27 cellular contexts compared by ENCODE assay signal in the genomic region with DNA sequence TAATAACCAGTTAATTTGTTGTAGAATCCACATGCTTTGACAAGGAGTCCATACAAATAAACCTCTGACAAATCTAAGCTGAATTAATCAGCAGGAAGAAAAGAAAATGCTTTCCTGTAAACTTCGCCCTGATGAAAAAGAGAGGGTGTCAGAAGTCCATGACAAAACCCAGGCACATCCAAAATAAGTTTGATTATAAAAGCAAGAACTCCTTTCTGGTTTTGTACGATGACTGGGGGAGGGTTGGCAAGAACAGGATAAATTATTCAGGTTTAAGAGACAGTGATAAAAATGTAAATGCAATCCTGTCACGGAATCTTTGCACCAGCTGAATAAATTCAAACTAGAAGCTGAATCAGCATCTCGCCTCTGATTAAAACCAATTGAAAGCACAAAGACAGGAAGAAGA.
DNase-seq lines count a peak whose midpoint lies in the region; ATAC-seq and TF ChIP-seq lines count a peak whose summit lies in the region.
"Had no signal": no experiment of that assay in that cellular context is flagged by ENCODE, and none has a peak within 500 bp of the region (broad histone marks: within the 10 kb centered on the region; RNA-seq: fewer than 3 reads in every experiment).

No MANE protein-coding gene starts in this region.

- no peak for TF ChIP-seq POLR2A in heart left ventricle (IDR thresholded peaks at IDR 0.05)
- no peak for TF ChIP-seq POLR2A in esophagus muscularis mucosa (IDR thresholded peaks at IDR 0.05; ENCODE audit: low read depth)
- no peak for TF ChIP-seq POLR2A in vagina (IDR thresholded peaks at IDR 0.05)

- peak; percentile 10 for TF ChIP-seq RAD21 in neural cell (conservative IDR thresholded peaks at IDR 0.05)

- H3K4me3 ChIP-seq in heart left ventricle = no peak overlapping the region
- no peak overlapping the region for H3K4me3 ChIP-seq in esophagus muscularis mucosa
- peak overlapping the region; percentile 8 for H3K4me3 ChIP-seq in neural cell (ENCODE audit: low read length)
- H3K4me3 ChIP-seq in vagina = no peak overlapping the region
- H3K4me3 ChIP-seq: ascending aorta, GM23248, psoas muscle, smooth muscle cell, thyroid gland had no signal

- H4K20me1 ChIP-seq in neural cell (ENCODE audit: insufficient read depth) = no peaks in the 10 kb centered on the region
- H4K20me1 ChIP-seq in H9 (ENCODE audit: control insufficient read depth, insufficient read depth, insufficient read length) = no peaks in the 10 kb centered on the region

- H4K5ac ChIP-seq in H9 (ENCODE audit: insufficient read length, low read depth, low read length) = no peak overlapping the region

- H3F3A ChIP-seq in neural cell (ENCODE audit: insufficient read depth, low read length, poor library complexity, severe bottlenecking) = peaks cover 3% of the 10 kb centered on the region

- no peak for TF ChIP-seq CTCF in heart left ventricle (IDR thresholded peaks at IDR 0.05)
- no peak for TF ChIP-seq CTCF in esophagus muscularis mucosa (IDR thresholded peaks at IDR 0.05)
- no peak for TF ChIP-seq CTCF in neural cell (IDR thresholded peaks at IDR 0.05; ENCODE audit: poor library complexity, severe bottlenecking)
- no peak for TF ChIP-seq CTCF in vagina (IDR thresholded peaks at IDR 0.05)
- no peak for TF ChIP-seq CTCF in H9 (conservative IDR thresholded peaks at IDR 0.05)

- no peak overlapping the region for H3K18ac ChIP-seq in H9 (ENCODE audit: insufficient read length, low read depth, low read length)

- 46 to 63% (median 55%) methylated on average over 4 of the region's 4 CpGs for WGBS in heart left ventricle, 4 donors
- 36% methylated on average over 4 of the region's 4 CpGs for WGBS in esophagus muscularis mucosa
- no CpG with 5 or more reads among the region's 4 CpGs for WGBS in H9 (ENCODE audit: extremely low coverage, insufficient read length, low lambda C conversion rate)

- no peaks in the 10 kb centered on the region for H3K79me1 ChIP-seq in H9 (ENCODE audit: insufficient read depth, low read depth, low read length, poor library complexity, severe bottlenecking)

- H2AFZ ChIP-seq in neural cell (ENCODE audit: low read depth, low read length) = no peak overlapping the region
- H2AFZ ChIP-seq in H9 (ENCODE audit: low read length) = no peak overlapping the region
- H2AFZ ChIP-seq: GM23248 had no signal

- H3K4me1 Mint-ChIP-seq in H9 = peaks cover 28 to 37% of the 10 kb centered on the region in 2 experiments
- H3K4me1 Mint-ChIP-seq: activated CD4-positive, alpha-beta T cell treated with anti-CD3 and anti-CD28 coated beads for 36 hours; activated naive CD4-positive, alpha-beta T cell treated with anti-CD3 and anti-CD28 coated beads, Interleukin-2, amount 50 U/mL, for 24 hours had no signal

- H3K23ac ChIP-seq in H9 (ENCODE audit: insufficient read length, low read depth, low read length) = no peak overlapping the region

- H4K8ac ChIP-seq in H9 (replicated peaks; ENCODE audit: insufficient read length, low read depth, low read length) = no peak overlapping the region

- H3K4ac ChIP-seq in H9 (ENCODE audit: low read depth, low read length) = no peak overlapping the region

- no peak overlapping the region for H2BK20ac ChIP-seq in H9 (ENCODE audit: low read depth, low read length, poor library complexity, severe bottlenecking)

- H3K27ac ChIP-seq in heart left ventricle (peak overlapping the region in 7 of 12 donors; percentile 7 to 78 (median 26)), esophagus muscularis mucosa (replicated peaks in 1 of 4) (peak overlapping the region; percentile 80 to 82 (median 82)), neural cell (ENCODE audit: low read length) (peak overlapping the region; percentile 72), vagina (peak overlapping the region; percentile 33), H9 (ENCODE audit: insufficient read length, low read depth, low read length) (no peak overlapping the region)
- H3K27ac ChIP-seq: ascending aorta, GM23248, psoas muscle had no signal

- DNase-seq in heart left ventricle (no peak), Right ventricle myocardium superior (no peak), esophagus muscularis mucosa (ENCODE audit: extremely low spot score) (no peak), vagina (ENCODE audit: extremely low spot score in 2 of 2) (no peak), H9 (no peak), pons (ENCODE audit: low spot score) (no peak), NCI-H128 (lab: John Stamatoyannopoulos, UW; ENCODE audit: unreplicated experiment) (no peak)
- DNase-seq: 8988T; activated CD4-positive, alpha-beta T cell treated with anti-CD3 and anti-CD28 coated beads for 36 hours; BE2C; cerebellar nuclear complex; COR-L47; GM23248; left cardiac atrium; NCI-H1092; NCI-H2081; nephron progenitor cell; psoas muscle; SHP77 treated with DMSO at 0.1 percent for 48 hours; stimulated activated CD4-positive, alpha-beta T cell treated with anti-CD3 and anti-CD28 coated beads, Interleukin-4, amount 100 ng/mL, for 1 hour; stimulated activated naive CD4-positive, alpha-beta T cell treated with Interleukin-2 at 50 U/mL for 16 hours; T-helper 1 cell; thyroid gland had no signal

- H3K27me3 Mint-ChIP-seq in H9 (ENCODE audit: low read depth) = no peaks in the 10 kb centered on the region; the same call in 1 of the 2 replicates

- TF ChIP-seq EP300 in esophagus muscularis mucosa (IDR thresholded peaks at IDR 0.05) (peak; percentile 28), neural cell (conservative IDR thresholded peaks at IDR 0.05; ENCODE audit: poor library complexity, severe bottlenecking) (no peak)

- H2BK120ac ChIP-seq in H9 (ENCODE audit: low read depth, low read length, poor library complexity, severe bottlenecking) = no peak overlapping the region

- H3K9ac ChIP-seq in neural cell (ENCODE audit: low read length) (peak overlapping the region; percentile 30), H9 (ENCODE audit: extremely low read depth, insufficient read length, low read length) (no peak overlapping the region)
- H3K9ac ChIP-seq: GM23248 had no signal

- H3K79me2 ChIP-seq in neural cell (replicated peaks; ENCODE audit: insufficient read depth, low read length) (no peaks in the 10 kb centered on the region), H9 (ENCODE audit: insufficient read depth, low read length) (no peaks in the 10 kb centered on the region)

- intact Hi-C loops in heart left ventricle (cut with DNase I) (no loop called here), Right ventricle myocardium superior (cut with DNase I) (no loop called here), esophagus muscularis mucosa (cut with DNase I) (no loop called here), vagina (cut with DNase I) (no loop called here)

- no peak overlapping the region for H2BK5ac ChIP-seq in H9 (ENCODE audit: insufficient read length, low read length)

- H3K4me2 ChIP-seq in neural cell (ENCODE audit: low read length) (peak overlapping the region; percentile 20), H9 (ENCODE audit: insufficient read depth, insufficient read length, low read length) (no peak overlapping the region)
- H3K4me2 ChIP-seq: smooth muscle cell had no signal

- H3K56ac ChIP-seq in H9 (ENCODE audit: insufficient read length, low read depth, low read length) = no peak overlapping the region

- ATAC-seq in heart left ventricle (no peak), Right ventricle myocardium superior (ENCODE audit: poor library complexity) (no peak)
- ATAC-seq: activated CD4-positive, alpha-beta T cell treated with anti-CD3 and anti-CD28 coated beads for 36 hours; left cardiac atrium; psoas muscle had no signal

- H4K91ac ChIP-seq in H9 (ENCODE audit: insufficient read length, low read depth, low read length) = no peak overlapping the region

- H3K23me2 ChIP-seq in H9 (ENCODE audit: insufficient read length, low read depth, low read length, poor library complexity, severe bottlenecking) = no peaks in the 10 kb centered on the region

- H2BK15ac ChIP-seq in H9 (ENCODE audit: low read depth, low read length) = no peak overlapping the region

- no peaks in the 10 kb centered on the region for H3K36me3 ChIP-seq in heart left ventricle
- H3K36me3 ChIP-seq in esophagus muscularis mucosa = no peaks in the 10 kb centered on the region
- no peaks in the 10 kb centered on the region for H3K36me3 ChIP-seq in neural cell (ENCODE audit: insufficient read depth, low read length)
- H3K36me3 ChIP-seq in vagina = no peaks in the 10 kb centered on the region
- H3K36me3 ChIP-seq: BE2C, thyroid gland had no signal

- H3T11ph ChIP-seq in H9 (ENCODE audit: low read length) = no peak overlapping the region

- no peak overlapping the region for H3K4me3 Mint-ChIP-seq in H9
- H3K4me3 Mint-ChIP-seq: activated CD4-positive, alpha-beta T cell treated with anti-CD3 and anti-CD28 coated beads for 36 hours; activated naive CD4-positive, alpha-beta T cell treated with anti-CD3 and anti-CD28 coated beads, Interleukin-2, amount 50 U/mL, for 24 hours; nephron progenitor cell had no signal

- H3K4me1 ChIP-seq in heart left ventricle = peaks cover 0 to 47% (median 13%) of the 10 kb centered on the region in 12 donors
- H3K4me1 ChIP-seq in esophagus muscularis mucosa = peaks cover 28 to 84% (median 72%) of the 10 kb centered on the region in 4 donors
- H3K4me1 ChIP-seq in vagina = peaks cover 6% of the 10 kb centered on the region
- peaks cover 6% of the 10 kb centered on the region; the same call in 1 of the 2 replicates for H3K4me1 ChIP-seq in H9 (ENCODE audit: insufficient read depth, low read length)

- no peak overlapping the region for H2BK12ac ChIP-seq in H9 (ENCODE audit: insufficient read length, low read depth, low read length)

- no peaks in the 10 kb centered on the region; a peak in 2 of 7 replicates for H3K36me3 Mint-ChIP-seq in H9 (ENCODE audit: insufficient read depth in 1 of 3, low read depth in 3 of 3)

- no peak overlapping the region for H3K27ac Mint-ChIP-seq in H9
- H3K27ac Mint-ChIP-seq: activated CD4-positive, alpha-beta T cell treated with anti-CD3 and anti-CD28 coated beads for 36 hours; activated naive CD4-positive, alpha-beta T cell treated with anti-CD3 and anti-CD28 coated beads, Interleukin-2, amount 50 U/mL, for 24 hours; nephron progenitor cell had no signal

- H2AK5ac ChIP-seq in H9 (ENCODE audit: insufficient read length, low read length) = no peak overlapping the region

- H3K9me2 ChIP-seq in neural cell (ENCODE audit: insufficient read depth, low read length) = no peaks in the 10 kb centered on the region

- peaks cover 0 to 7% (median 0%) of the 10 kb centered on the region in 9 donors for H3K27me3 ChIP-seq in heart left ventricle
- no peaks in the 10 kb centered on the region for H3K27me3 ChIP-seq in esophagus muscularis mucosa
- H3K27me3 ChIP-seq in neural cell (ENCODE audit: insufficient read depth, low read depth, low read length) = no peaks in the 10 kb centered on the region
- H3K27me3 ChIP-seq in vagina = no peaks in the 10 kb centered on the region
- H3K27me3 ChIP-seq in H9 (ENCODE audit: insufficient read depth, low read length) = no peaks in the 10 kb centered on the region
- H3K27me3 ChIP-seq: ascending aorta, BE2C, thyroid gland had no signal

- peaks cover 0 to 6% (median 0%) of the 10 kb centered on the region in 12 donors for H3K9me3 ChIP-seq in heart left ventricle
- peaks cover 0 to 3% (median 0%) of the 10 kb centered on the region in 4 donors for H3K9me3 ChIP-seq in esophagus muscularis mucosa
- H3K9me3 ChIP-seq in neural cell (ENCODE audit: low read length) = no peaks in the 10 kb centered on the region
- H3K9me3 ChIP-seq in vagina = no peaks in the 10 kb centered on the region
- H3K9me3 ChIP-seq in H9 (ENCODE audit: control insufficient read depth, low read depth, low read length) = no peaks in the 10 kb centered on the region
- H3K9me3 ChIP-seq: BE2C, psoas muscle, thyroid gland had no signal

- no peak overlapping the region for H3K14ac ChIP-seq in H9 (ENCODE audit: insufficient read depth, low read length)

- H3K9me3 Mint-ChIP-seq in H9 = no peaks in the 10 kb centered on the region; a peak in 1 of 5 replicates
